Comparison of ENCODE assay signal across 7 cellular contexts in the genomic region with DNA sequence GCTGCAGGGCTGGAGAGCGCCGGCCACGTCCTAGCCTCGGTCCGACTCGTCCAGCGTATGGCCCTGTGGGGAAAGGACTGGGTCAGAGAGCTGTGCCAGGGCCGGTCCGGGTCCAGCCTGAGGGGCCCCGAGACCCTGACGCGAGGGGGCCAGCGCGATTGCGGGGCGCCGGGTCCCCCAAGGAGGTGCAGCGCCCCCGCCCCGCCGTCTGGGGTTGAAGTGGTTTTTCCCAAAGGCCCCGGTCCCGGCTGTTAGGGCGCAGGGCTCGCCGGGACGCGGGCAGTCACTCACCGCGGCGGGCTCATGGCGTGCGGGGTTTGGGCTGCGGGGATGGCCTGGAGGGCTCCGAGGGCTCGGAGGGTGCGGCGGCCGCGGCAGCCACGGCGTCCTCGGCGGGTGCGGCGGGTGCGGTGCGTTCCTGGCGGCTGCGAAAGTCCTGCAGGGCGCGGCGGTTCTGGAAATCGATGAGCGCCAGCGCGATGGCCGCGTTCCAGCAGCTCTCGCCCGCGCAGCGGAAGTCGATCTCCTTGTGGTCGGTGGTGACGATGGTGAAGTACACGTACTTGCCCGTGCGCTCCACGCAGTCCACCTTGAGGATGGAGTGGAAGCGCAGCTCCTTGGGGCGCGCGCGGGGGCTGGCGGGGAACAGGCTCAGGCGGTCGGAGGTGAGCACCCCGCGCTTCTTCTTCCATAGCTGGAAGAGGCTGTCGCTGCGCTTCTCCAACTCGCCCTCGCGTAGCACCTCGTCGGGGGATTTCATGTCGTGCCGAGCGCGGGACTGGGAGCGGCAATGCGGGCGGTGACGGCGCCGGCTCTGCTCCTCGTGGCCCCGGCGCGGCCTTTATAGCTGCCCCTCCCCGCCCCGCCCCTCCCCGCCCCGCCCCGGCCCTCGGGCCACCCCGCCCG. TPM values are rescaled to one million over a fixed set of nuclear protein-coding genes. Genes with fewer than 3 reads are reported as not detected.
DNase-seq lines count a peak whose midpoint lies in the region; ATAC-seq and TF ChIP-seq lines count a peak whose summit lies in the region.

A gene with protein sequence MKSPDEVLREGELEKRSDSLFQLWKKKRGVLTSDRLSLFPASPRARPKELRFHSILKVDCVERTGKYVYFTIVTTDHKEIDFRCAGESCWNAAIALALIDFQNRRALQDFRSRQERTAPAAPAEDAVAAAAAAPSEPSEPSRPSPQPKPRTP (minus strand): TSS at position 816 of the 906 bp plus-strand sequence. CDS start 56 bp downstream, at position 760.

- intact Hi-C loops in activated T-helper 2 cell treated with anti-CD3 and anti-CD28 coated beads, Interferon-gamma antibody, Interleukin-2, Interleukin-4, amounts not matched to agents 10 μg/mL and 5 μg/mL and 100 μg/mL, durations not matched to agents 14 hours and 24 hours and 36 hours (cut with micrococcal nuclease) = no loop called here

- H3K4me1 Mint-ChIP-seq in GM23338 (peaks cover 13% of the 10 kb centered on the region; the same call in 1 of the 3 replicates), osteocyte (ENCODE audit: unreplicated experiment) (peaks cover 71% of the 10 kb centered on the region)
- peaks cover 24% of the 10 kb centered on the region for H3K4me1 Mint-ChIP-seq in activated T-helper 2 cell treated with anti-CD3 and anti-CD28 coated beads, Interferon-gamma antibody, Interleukin-2, Interleukin-4, amounts not matched to agents 10 μg/mL and 5 μg/mL and 100 μg/mL, durations not matched to agents 14 hours and 24 hours and 36 hours (ENCODE audit: low read depth)

- no peak for TF ChIP-seq EP300 in gastroesophageal sphincter (IDR thresholded peaks at IDR 0.05)

- H3K4me3 ChIP-seq in GM23338 (peak within 1 kb of the TSS; percentile 67), OCI-LY3 (ENCODE audit: low read length) (peak within 1 kb of the TSS; percentile 76), gastroesophageal sphincter (peak within 1 kb of the TSS; percentile 34 to 60)

- 0 out of 2 replicates have a peak, but pooled peaks cover 4% of the 10 kb centered on the region for H4K20me1 ChIP-seq in GM23338 (replicated peaks; ENCODE audit: insufficient read depth)
- H4K20me1 ChIP-seq in OCI-LY3 (ENCODE audit: insufficient read depth, low read length) = no peaks in the 10 kb centered on the region

- H3K9me3 Mint-ChIP-seq in GM23338 = peaks cover 4% of the 10 kb centered on the region; the same call in 1 of the 3 replicates
- H3K9me3 Mint-ChIP-seq in activated T-helper 2 cell treated with anti-CD3 and anti-CD28 coated beads, Interferon-gamma antibody, Interleukin-2, Interleukin-4, amounts not matched to agents 10 μg/mL and 5 μg/mL and 100 μg/mL, durations not matched to agents 14 hours and 24 hours and 36 hours = no peaks in the 10 kb centered on the region
- no peaks in the 10 kb centered on the region for H3K9me3 Mint-ChIP-seq in osteocyte (ENCODE audit: unreplicated experiment)

- peaks cover 10% of the 10 kb centered on the region; the same call in 1 of the 2 replicates for H3K4me1 ChIP-seq in GM23338 (ENCODE audit: insufficient read depth)
- peaks cover 4% of the 10 kb centered on the region; the same call in 1 of the 2 replicates for H3K4me1 ChIP-seq in OCI-LY3 (ENCODE audit: low read length)
- H3K4me1 ChIP-seq in gastroesophageal sphincter = peaks cover 0 to 32% (median 13%) of the 10 kb centered on the region in 3 donors

- no peaks in the 10 kb centered on the region for H3K9me2 ChIP-seq in GM23338 (ENCODE audit: insufficient read depth)

- ATAC-seq in GM23338 (peak; percentile 7), gastroesophageal sphincter (peak; percentile 41), GM21717 (IDR thresholded peaks at IDR 0.05; ENCODE audit: unreplicated experiment) (no peak), HG02571 (IDR thresholded peaks at IDR 0.05; ENCODE audit: unreplicated experiment) (no peak)

- H3K27me3 ChIP-seq in GM23338 (ENCODE audit: insufficient read depth) (peaks cover 41% of the 10 kb centered on the region), OCI-LY3 (ENCODE audit: low read depth, low read length) (no peaks in the 10 kb centered on the region), gastroesophageal sphincter (peaks cover 60% of the 10 kb centered on the region)

- peak in 1 of 2 donors; percentile 29 for TF ChIP-seq POLR2A in gastroesophageal sphincter (IDR thresholded peaks at IDR 0.05)

- H3K36me3 Mint-ChIP-seq in GM23338 (ENCODE audit: low read depth) (no peaks in the 10 kb centered on the region; the same call in 2 of the 3 replicates), osteocyte (ENCODE audit: unreplicated experiment) (no peaks in the 10 kb centered on the region)
- peaks cover 6% of the 10 kb centered on the region for H3K36me3 Mint-ChIP-seq in activated T-helper 2 cell treated with anti-CD3 and anti-CD28 coated beads, Interferon-gamma antibody, Interleukin-2, Interleukin-4, amounts not matched to agents 10 μg/mL and 5 μg/mL and 100 μg/mL, durations not matched to agents 14 hours and 24 hours and 36 hours (ENCODE audit: low read depth)

- 0 to 2% methylated on average over 9 to 11 of the region's 109 CpGs for WGBS in gastroesophageal sphincter (ENCODE audit: low coverage in 1 of 2), 2 donors

- H3K4me3 Mint-ChIP-seq in GM23338 = peak within 1 kb of the TSS; percentile 81
- peak within 1 kb of the TSS; percentile 87 for H3K4me3 Mint-ChIP-seq in activated T-helper 2 cell treated with anti-CD3 and anti-CD28 coated beads, Interferon-gamma antibody, Interleukin-2, Interleukin-4, amounts not matched to agents 10 μg/mL and 5 μg/mL and 100 μg/mL, durations not matched to agents 14 hours and 24 hours and 36 hours (ENCODE audit: low read depth)
- H3K4me3 Mint-ChIP-seq in osteocyte (ENCODE audit: unreplicated experiment) = peak within 1 kb of the TSS; percentile 90

- H3K4me2 ChIP-seq in GM23338 = peak within 1 kb of the TSS; percentile 98
- peak within 1 kb of the TSS; percentile 97 for H3K4me2 ChIP-seq in OCI-LY3 (ENCODE audit: low read length)

- H3K27me3 Mint-ChIP-seq in GM23338 (ENCODE audit: insufficient read depth, low read depth, poor library complexity) (peaks cover 49% of the 10 kb centered on the region), osteocyte (ENCODE audit: unreplicated experiment) (no peaks in the 10 kb centered on the region)
- peaks cover 15% of the 10 kb centered on the region for H3K27me3 Mint-ChIP-seq in activated T-helper 2 cell treated with anti-CD3 and anti-CD28 coated beads, Interferon-gamma antibody, Interleukin-2, Interleukin-4, amounts not matched to agents 10 μg/mL and 5 μg/mL and 100 μg/mL, durations not matched to agents 14 hours and 24 hours and 36 hours (ENCODE audit: low read depth)

- H3K36me3 ChIP-seq in GM23338 (ENCODE audit: insufficient read depth) (no peaks in the 10 kb centered on the region), OCI-LY3 (replicated peaks; ENCODE audit: low read depth, low read length) (no peaks in the 10 kb centered on the region), gastroesophageal sphincter (no peaks in the 10 kb centered on the region)

- H3F3A ChIP-seq in GM23338 (replicated peaks; ENCODE audit: low read depth) = peaks cover 6% of the 10 kb centered on the region; the same call in 1 of the 2 replicates

- H3K27ac ChIP-seq in GM23338 (ENCODE audit: low read depth) = no peak within 1 kb of the TSS
- no peak within 1 kb of the TSS; the same call in 1 of the 2 replicates for H3K27ac ChIP-seq in OCI-LY3 (ENCODE audit: low read length)
- H3K27ac ChIP-seq in gastroesophageal sphincter = peak within 1 kb of the TSS in 3 of 4 donors; percentile 32 to 54 (median 47)

- TF ChIP-seq CTCF in GM23338 (conservative IDR thresholded peaks at IDR 0.05; ENCODE audit: low read depth in 2 of 2) (peak in 1 of 2 experiments; percentile 12; a peak in 2 of 4 replicates), OCI-LY3 (IDR thresholded peaks at IDR 0.05; ENCODE audit: low read depth, low read length) (no peak), gastroesophageal sphincter (IDR thresholded peaks at IDR 0.05) (peak in 2 of 4 experiments; percentile 4 to 14), osteocyte (IDR thresholded peaks at IDR 0.05) (no peak)

- H3K79me2 ChIP-seq in GM23338 (replicated peaks; ENCODE audit: insufficient read depth) = no peaks in the 10 kb centered on the region
- no peaks in the 10 kb centered on the region for H3K79me2 ChIP-seq in OCI-LY3 (ENCODE audit: low read length)

- H2AFZ ChIP-seq in GM23338 (peak within 1 kb of the TSS; percentile 91), OCI-LY3 (ENCODE audit: low read depth, low read length) (peak within 1 kb of the TSS; percentile 89)

- H3K9me3 ChIP-seq in OCI-LY3 (ENCODE audit: insufficient read depth, low read length) (no peaks in the 10 kb centered on the region), gastroesophageal sphincter (no peaks in the 10 kb centered on the region)

- H3K27ac Mint-ChIP-seq in GM23338 = no peak within 1 kb of the TSS
- H3K27ac Mint-ChIP-seq in activated T-helper 2 cell treated with anti-CD3 and anti-CD28 coated beads, Interferon-gamma antibody, Interleukin-2, Interleukin-4, amounts not matched to agents 10 μg/mL and 5 μg/mL and 100 μg/mL, durations not matched to agents 14 hours and 24 hours and 36 hours = peak within 1 kb of the TSS; percentile 92
- peak within 1 kb of the TSS; percentile 98 for H3K27ac Mint-ChIP-seq in osteocyte (ENCODE audit: unreplicated experiment)

- DNase-seq in GM23338 (ENCODE audit: low spot score) = peak; percentile 69
- DNase-seq in activated T-helper 2 cell treated with anti-CD3 and anti-CD28 coated beads, Interferon-gamma antibody, Interleukin-2, Interleukin-4, amounts not matched to agents 10 μg/mL and 5 μg/mL and 100 μg/mL, durations not matched to agents 14 hours and 24 hours and 36 hours (ENCODE audit: low spot score) = peak; percentile 61
- DNase-seq in osteocyte (ENCODE audit: extremely low spot score, unreplicated experiment) = no peak

- H3K9ac ChIP-seq in OCI-LY3 (ENCODE audit: low read length) = peak within 1 kb of the TSS; percentile 60

RNA-seq across cellular contexts. Expression of the gene that starts here (rescaled TPM):
- total RNA-seq in GM23338 (2014; rRNA removed; shearing (Covaris generic)) = 3.8 TPM in 1 of 2 replicates, not detected in the other
- 16.5 and 19.2 TPM in 2 replicates for polyA plus RNA-seq in GM23338 (2016; fragmentation: Nextera tagmentation; extraction: Ambion mirVana)
- 34.5 and 34.7 TPM in 2 replicates for total RNA-seq in activated T-helper 2 cell treated with anti-CD3 and anti-CD28 coated beads, Interferon-gamma antibody, Interleukin-2, Interleukin-4, amounts not matched to agents 10 μg/mL and 5 μg/mL and 100 μg/mL, durations not matched to agents 14 hours and 24 hours and 36 hours
- total RNA-seq in gastroesophageal sphincter (1 to 10 TPM in 2 of 4 donors, under 1 TPM in 1, not detected in 1; 0.82 to 5.0 (median 1.9) TPM), osteocyte (89.6 and 96.1 TPM in 2 replicates)

Comparison
In these comparisons a context has a peak if more than half of its experiments do, and no peak if none do; other contexts are left out.
1. ATAC-seq: peak in GM23338 (single experiment) and gastroesophageal sphincter (single experiment); none in GM21717 (single experiment) and HG02571 (single experiment).
2. H3K27ac ChIP-seq: peak in gastroesophageal sphincter (3 of 4); none in GM23338 (single experiment) and OCI-LY3 (single experiment).
3. Peak in every context shown above with its lines, with median percentiles within 50 percentile points of each other: H3K4me3 ChIP-seq and H3K4me3 Mint-ChIP-seq.